1 cellular context compared by ENCODE assay signal in genomic region chr11:102272047-102272824, GRCh38.
A peak's percentile ranks its signal among the peaks of the same experiment; 100 is the strongest.
TF ChIP-seq lines count a peak whose summit lies in the region.

No MANE protein-coding gene starts in this region.

TF ChIP-seq in HepG2, 621 proteins besides CTCF, POLR2A, EP300 and RAD21 (continued from another document and continues in another):
- TF ChIP-seq E2F5 (CRISPR knock-in tag; conservative IDR thresholded peaks at IDR 0.05) = no peak
- TF ChIP-seq ZBTB8A (CRISPR knock-in tag; IDR thresholded peaks at IDR 0.05; ENCODE audit: borderline replicate concordance, low read depth) = no peak
- TF ChIP-seq EHMT2 (IDR thresholded peaks at IDR 0.05; ENCODE audit: borderline replicate concordance, low read depth, low read length) = peak; percentile 25; the same call in 1 of the 2 replicates
- TF ChIP-seq SNAPC5 (CRISPR knock-in tag; IDR thresholded peaks at IDR 0.05; ENCODE audit: borderline replicate concordance) = no peak
- no peak for TF ChIP-seq ZNF713 (CRISPR knock-in tag; IDR thresholded peaks at IDR 0.05)
- TF ChIP-seq ZNF441 (CRISPR knock-in tag; IDR thresholded peaks at IDR 0.05; ENCODE audit: borderline replicate concordance) = peak; percentile 63; the same call in 1 of the 2 replicates
- no peak for TF ChIP-seq ZFP1 (CRISPR knock-in tag; IDR thresholded peaks at IDR 0.05)
- TF ChIP-seq ARID5B (CRISPR knock-in tag; IDR thresholded peaks at IDR 0.05) = peak; percentile 46; the same call in 1 of the 2 replicates
- TF ChIP-seq NFIC (IDR thresholded peaks at IDR 0.05; ENCODE audit: low read length) = 0 out of 2 replicates have a peak, but pooled peaks have one; percentile 42
- TF ChIP-seq ZNF883 (CRISPR knock-in tag; IDR thresholded peaks at IDR 0.05; ENCODE audit: not compliant biosample characterization) = no peak
- peak; percentile 28; the same call in 1 of the 2 replicates for TF ChIP-seq POGZ (CRISPR knock-in tag; IDR thresholded peaks at IDR 0.05)
- TF ChIP-seq KLF16 (CRISPR knock-in tag; IDR thresholded peaks at IDR 0.05) = peak in 1 of 2 experiments; percentile 22; a peak in 1 of 4 replicates
- no peak for TF ChIP-seq CREB1 (IDR thresholded peaks at IDR 0.05)
- peak; percentile 19; the same call in 1 of the 2 replicates for TF ChIP-seq CREB1 (CRISPR knock-in tag; IDR thresholded peaks at IDR 0.05)
- no peak for TF ChIP-seq ZNF180 (CRISPR knock-in tag; IDR thresholded peaks at IDR 0.05; ENCODE audit: borderline replicate concordance, low read depth)
- no peak for TF ChIP-seq ZBED4 (CRISPR knock-in tag; IDR thresholded peaks at IDR 0.05; ENCODE audit: borderline replicate concordance)
- no peak for TF ChIP-seq ZNF367 (CRISPR knock-in tag; IDR thresholded peaks at IDR 0.05; ENCODE audit: borderline replicate concordance)
- peak; percentile 79 for TF ChIP-seq TCF7 (IDR thresholded peaks at IDR 0.05; ENCODE audit: low read depth)
- 0 out of 2 replicates have a peak, but pooled peaks have one; percentile 33 for TF ChIP-seq SAP130 (CRISPR knock-in tag; IDR thresholded peaks at IDR 0.05; ENCODE audit: low read depth)
- TF ChIP-seq SNAPC2 (CRISPR knock-in tag; IDR thresholded peaks at IDR 0.05) = no peak
- no peak for TF ChIP-seq CREBL2 (CRISPR knock-in tag; IDR thresholded peaks at IDR 0.05; ENCODE audit: borderline replicate concordance)
- peak; percentile 51; the same call in 1 of the 2 replicates for TF ChIP-seq ZNF556 (CRISPR knock-in tag; IDR thresholded peaks at IDR 0.05; ENCODE audit: borderline replicate concordance)
- TF ChIP-seq ZNF234 (CRISPR knock-in tag; conservative IDR thresholded peaks at IDR 0.05) = no peak
- no peak for TF ChIP-seq BCLAF1 (IDR thresholded peaks at IDR 0.05)
- TF ChIP-seq PLSCR1 (CRISPR knock-in tag; IDR thresholded peaks at IDR 0.05; ENCODE audit: borderline replicate concordance) = no peak
- TF ChIP-seq DR1 (CRISPR knock-in tag; IDR thresholded peaks at IDR 0.05) = no peak
- TF ChIP-seq KDM5A (IDR thresholded peaks at IDR 0.05; ENCODE audit: borderline replicate concordance, low read length) = no peak
- peak; percentile 20; the same call in 1 of the 2 replicates for TF ChIP-seq GMEB1 (CRISPR knock-in tag; IDR thresholded peaks at IDR 0.05; ENCODE audit: borderline replicate concordance)
- no peak for TF ChIP-seq ZNF205 (CRISPR knock-in tag; IDR thresholded peaks at IDR 0.05)
- TF ChIP-seq POLR2AphosphoS5 (IDR thresholded peaks at IDR 0.05; ENCODE audit: low read depth, low read length) = peak; percentile 40
- no peak for TF ChIP-seq FIP1L1 (IDR thresholded peaks at IDR 0.05; ENCODE audit: borderline replicate concordance, insufficient read depth, low read depth, low read length)
- no peak for TF ChIP-seq JARID2 (CRISPR knock-in tag; IDR thresholded peaks at IDR 0.05; ENCODE audit: insufficient replicate concordance)
- no peak for TF ChIP-seq FUBP1 (CRISPR knock-in tag; IDR thresholded peaks at IDR 0.05; ENCODE audit: borderline replicate concordance)
- peak; percentile 53; the same call in 1 of the 2 replicates for TF ChIP-seq THRA (CRISPR knock-in tag; IDR thresholded peaks at IDR 0.05; ENCODE audit: borderline replicate concordance)
- TF ChIP-seq ZBTB14 (CRISPR knock-in tag; IDR thresholded peaks at IDR 0.05) = no peak
- peak; percentile 82 for TF ChIP-seq ZNF18 (CRISPR knock-in tag; IDR thresholded peaks at IDR 0.05; ENCODE audit: insufficient replicate concordance)
